In genomic region chr2:158936978-158937377, GRCh38 we compare ENCODE assay signal across 13 cellular contexts. TPM values are rescaled to one million over a fixed set of nuclear protein-coding genes. Genes with fewer than 3 reads are reported as not detected.
DNase-seq lines count a peak whose midpoint lies in the region; ATAC-seq and TF ChIP-seq lines count a peak whose summit lies in the region.
"Had no signal": no experiment of that assay in that cellular context is flagged by ENCODE, and none has a peak within 500 bp of the region (broad histone marks: within the 10 kb centered on the region; RNA-seq: fewer than 3 reads in every experiment).

No MANE protein-coding gene starts in this region.

- WGBS in heart right ventricle, 2 donors: 50 to 59% methylated on average over 2 of the region's 2 CpGs

- peak; percentile 80 for DNase-seq in H4 (ENCODE audit: low spot score)
- DNase-seq in amniotic stem cell (lab: John Stamatoyannopoulos, UW): peak; percentile 77
- peak in 1 of 2 donors; percentile 35 for DNase-seq in heart right ventricle
- DNase-seq in smooth muscle cell of the brain vasculature (ENCODE audit: low read depth, low spot score): peak; percentile 59
- DNase-seq in activated CD8-positive, alpha-beta T cell treated with anti-CD3 and anti-CD28 coated beads for 36 hours: no peak
- no peak for DNase-seq in NCI-H146 (lab: John Stamatoyannopoulos, UW)
- no peak for DNase-seq in activated CD4-positive, alpha-beta T cell treated with anti-CD3 and anti-CD28 coated beads for 4 hours
- DNase-seq: activated CD4-positive, alpha-beta T cell treated with anti-CD3 and anti-CD28 coated beads for 36 hours; body of pancreas; Kasumi-1; spleen; stimulated activated naive CD8-positive, alpha-beta T cell treated with anti-CD3 and anti-CD28 coated beads, Interleukin-15, amount 100 ng/mL, for 72 hours had no signal

- CTCF ChIA-PET in activated CD8-positive, alpha-beta T cell treated with anti-CD3 and anti-CD28 coated beads for 36 hours (lab: Charles Lee): no interaction called here

- H3K4me3 ChIP-seq in heart right ventricle: no peak overlapping the region
- H3K4me3 ChIP-seq: body of pancreas, spleen had no signal

- no peak overlapping the region for H3K27ac Mint-ChIP-seq in activated CD8-positive, alpha-beta T cell treated with anti-CD3 and anti-CD28 coated beads for 36 hours
- H3K27ac Mint-ChIP-seq: activated CD4-positive, alpha-beta T cell treated with anti-CD3 and anti-CD28 coated beads for 36 hours; stimulated activated naive CD8-positive, alpha-beta T cell treated with anti-CD3 and anti-CD28 coated beads, Interleukin-15, amount 100 ng/mL, for 72 hours had no signal

- no peaks in the 10 kb centered on the region for H3K9me3 Mint-ChIP-seq in activated CD8-positive, alpha-beta T cell treated with anti-CD3 and anti-CD28 coated beads for 36 hours
- H3K9me3 Mint-ChIP-seq: stimulated activated naive CD8-positive, alpha-beta T cell treated with anti-CD3 and anti-CD28 coated beads, Interleukin-15, amount 100 ng/mL, for 72 hours had no signal

- ATAC-seq in heart right ventricle (peak; percentile 72 to 96 (median 81)), GM21423 (IDR thresholded peaks at IDR 0.05; ENCODE audit: unreplicated experiment) (no peak)
- no peak for ATAC-seq in activated CD8-positive, alpha-beta T cell treated with anti-CD3 and anti-CD28 coated beads for 36 hours
- ATAC-seq: activated CD4-positive, alpha-beta T cell treated with anti-CD3 and anti-CD28 coated beads for 36 hours; body of pancreas; stimulated activated naive CD8-positive, alpha-beta T cell treated with anti-CD3 and anti-CD28 coated beads, Interleukin-15, amount 100 ng/mL, for 72 hours had no signal

- peak overlapping the region in 6 of 10 donors; percentile 18 to 52 (median 26) for H3K27ac ChIP-seq in heart right ventricle
- H3K27ac ChIP-seq: body of pancreas had no signal

- POLR2A ChIA-PET in activated CD8-positive, alpha-beta T cell treated with anti-CD3 and anti-CD28 coated beads for 36 hours (lab: Charles Lee): no interaction called here

- no peaks in the 10 kb centered on the region for H3K27me3 Mint-ChIP-seq in activated CD8-positive, alpha-beta T cell treated with anti-CD3 and anti-CD28 coated beads for 36 hours
- H3K27me3 Mint-ChIP-seq: stimulated activated naive CD8-positive, alpha-beta T cell treated with anti-CD3 and anti-CD28 coated beads, Interleukin-15, amount 100 ng/mL, for 72 hours had no signal

- no peak for TF ChIP-seq CTCF in heart right ventricle (IDR thresholded peaks at IDR 0.05)
- no peak for TF ChIP-seq CTCF in activated CD8-positive, alpha-beta T cell treated with anti-CD3 and anti-CD28 coated beads for 36 hours (IDR thresholded peaks at IDR 0.05)

- H3K36me3 ChIP-seq in heart right ventricle: no peaks in the 10 kb centered on the region
- H3K36me3 ChIP-seq: spleen had no signal

- peaks cover 0 to 16% (median 7%) of the 10 kb centered on the region in 9 donors for H3K4me1 ChIP-seq in heart right ventricle
- H3K4me1 ChIP-seq: body of pancreas, spleen had no signal

- no peaks in the 10 kb centered on the region for H3K36me3 Mint-ChIP-seq in activated CD8-positive, alpha-beta T cell treated with anti-CD3 and anti-CD28 coated beads for 36 hours (ENCODE audit: low read depth)

- H3K4me1 Mint-ChIP-seq in activated CD8-positive, alpha-beta T cell treated with anti-CD3 and anti-CD28 coated beads for 36 hours (ENCODE audit: low read depth): no peaks in the 10 kb centered on the region
- H3K4me1 Mint-ChIP-seq: activated CD4-positive, alpha-beta T cell treated with anti-CD3 and anti-CD28 coated beads for 36 hours; stimulated activated naive CD8-positive, alpha-beta T cell treated with anti-CD3 and anti-CD28 coated beads, Interleukin-15, amount 100 ng/mL, for 72 hours had no signal

- H3K27me3 ChIP-seq in heart right ventricle: no peaks in the 10 kb centered on the region
- H3K27me3 ChIP-seq: body of pancreas, spleen had no signal

- H3K9me3 ChIP-seq in heart right ventricle: peaks cover 0 to 10% (median 0%) of the 10 kb centered on the region in 11 donors
- H3K9me3 ChIP-seq: body of pancreas had no signal

- intact Hi-C loops in heart right ventricle (cut with DNase I): no loop called here
- intact Hi-C loops in activated CD8-positive, alpha-beta T cell treated with anti-CD3 and anti-CD28 coated beads for 36 hours (cut with micrococcal nuclease): no loop called here

- H3K4me3 Mint-ChIP-seq in activated CD8-positive, alpha-beta T cell treated with anti-CD3 and anti-CD28 coated beads for 36 hours: no peak overlapping the region
- H3K4me3 Mint-ChIP-seq: activated CD4-positive, alpha-beta T cell treated with anti-CD3 and anti-CD28 coated beads for 36 hours; stimulated activated naive CD8-positive, alpha-beta T cell treated with anti-CD3 and anti-CD28 coated beads, Interleukin-15, amount 100 ng/mL, for 72 hours had no signal

RNA-seq across cellular contexts. Expression of gene TANC1, which starts 31.5 kb away (rescaled TPM):
- total RNA-seq in H4 (2014; rRNA removed; shearing (Covaris generic)): 14.6 and 16.6 TPM in 2 replicates
- total RNA-seq in heart right ventricle: 10 to 100 TPM; 41.0 to 90.5 (median 74.2) TPM
- polyA plus RNA-seq in heart right ventricle: 10 to 100 TPM; 17.8 to 44.0 TPM
- total RNA-seq in activated CD8-positive, alpha-beta T cell treated with anti-CD3 and anti-CD28 coated beads for 36 hours: under 1 TPM; 0.70 to 0.92 TPM

Comparison
In these comparisons a context has a peak if more than half of its experiments do, and no peak if none do; other contexts are left out.
1. DNase-seq: peak in H4 (single experiment), amniotic stem cell (single experiment) and smooth muscle cell of the brain vasculature (single experiment); none in activated CD8-positive, alpha-beta T cell treated with anti-CD3 and anti-CD28 coated beads for 36 hours (single experiment), NCI-H146 (single experiment) and activated CD4-positive, alpha-beta T cell treated with anti-CD3 and anti-CD28 coated beads for 4 hours (0 of 2).
2. ATAC-seq: peak in heart right ventricle (8 of 8); none in activated CD8-positive, alpha-beta T cell treated with anti-CD3 and anti-CD28 coated beads for 36 hours (single experiment) and GM21423 (single experiment).